1 cellular context compared by ENCODE assay signal in the genomic region with DNA sequence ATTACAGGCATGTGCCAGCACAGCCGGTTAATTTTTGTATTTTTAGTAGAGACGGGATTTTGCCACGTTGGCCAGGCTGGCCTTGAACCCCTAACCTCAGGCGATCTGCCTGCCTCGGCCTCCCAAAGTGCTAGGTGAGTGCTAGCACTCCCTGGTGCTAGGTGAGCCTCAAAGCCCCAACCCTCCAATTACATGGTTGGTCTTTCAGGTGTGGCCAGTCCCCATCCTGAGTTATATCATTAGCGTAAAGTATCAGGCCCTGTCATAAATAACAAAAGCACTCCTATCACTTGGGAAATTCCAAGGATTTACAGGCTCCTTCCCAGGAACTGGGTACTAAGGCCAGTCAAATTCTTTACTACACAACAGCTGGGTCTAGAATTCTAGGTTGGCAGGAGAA.
TF ChIP-seq lines count a peak whose summit lies in the region.

No MANE protein-coding gene starts in this region.

TF ChIP-seq in GM23338, 12 proteins besides CTCF, POLR2A, EP300 and RAD21:
- TF ChIP-seq ZNF114 (CRISPR knock-in tag; IDR thresholded peaks at IDR 0.05) (no peak), EZH2phosphoT487 (IDR thresholded peaks at IDR 0.05; ENCODE audit: unreplicated experiment) (no peak), NANOG (IDR thresholded peaks at IDR 0.05; ENCODE audit: borderline replicate concordance) (no peak), STAT1 (IDR thresholded peaks at IDR 0.05; ENCODE audit: unreplicated experiment) (no peak), EZH2 (IDR thresholded peaks at IDR 0.05; ENCODE audit: low read depth, unreplicated experiment) (no peak), ZNF331 (CRISPR knock-in tag; IDR thresholded peaks at IDR 0.05; ENCODE audit: low read depth) (no peak), CREB1 (CRISPR knock-in tag; IDR thresholded peaks at IDR 0.05; ENCODE audit: low read depth) (no peak), JUNB (IDR thresholded peaks at IDR 0.05; ENCODE audit: unreplicated experiment) (no peak), POLR2AphosphoS5 (IDR thresholded peaks at IDR 0.05; ENCODE audit: low read depth) (no peak)
- TF ChIP-seq, protein P1, sequence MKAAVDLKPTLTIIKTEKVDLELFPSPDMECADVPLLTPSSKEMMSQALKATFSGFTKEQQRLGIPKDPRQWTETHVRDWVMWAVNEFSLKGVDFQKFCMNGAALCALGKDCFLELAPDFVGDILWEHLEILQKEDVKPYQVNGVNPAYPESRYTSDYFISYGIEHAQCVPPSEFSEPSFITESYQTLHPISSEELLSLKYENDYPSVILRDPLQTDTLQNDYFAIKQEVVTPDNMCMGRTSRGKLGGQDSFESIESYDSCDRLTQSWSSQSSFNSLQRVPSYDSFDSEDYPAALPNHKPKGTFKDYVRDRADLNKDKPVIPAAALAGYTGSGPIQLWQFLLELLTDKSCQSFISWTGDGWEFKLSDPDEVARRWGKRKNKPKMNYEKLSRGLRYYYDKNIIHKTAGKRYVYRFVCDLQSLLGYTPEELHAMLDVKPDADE (IDR thresholded peaks at IDR 0.05): no peak
- TF ChIP-seq, protein P2, sequence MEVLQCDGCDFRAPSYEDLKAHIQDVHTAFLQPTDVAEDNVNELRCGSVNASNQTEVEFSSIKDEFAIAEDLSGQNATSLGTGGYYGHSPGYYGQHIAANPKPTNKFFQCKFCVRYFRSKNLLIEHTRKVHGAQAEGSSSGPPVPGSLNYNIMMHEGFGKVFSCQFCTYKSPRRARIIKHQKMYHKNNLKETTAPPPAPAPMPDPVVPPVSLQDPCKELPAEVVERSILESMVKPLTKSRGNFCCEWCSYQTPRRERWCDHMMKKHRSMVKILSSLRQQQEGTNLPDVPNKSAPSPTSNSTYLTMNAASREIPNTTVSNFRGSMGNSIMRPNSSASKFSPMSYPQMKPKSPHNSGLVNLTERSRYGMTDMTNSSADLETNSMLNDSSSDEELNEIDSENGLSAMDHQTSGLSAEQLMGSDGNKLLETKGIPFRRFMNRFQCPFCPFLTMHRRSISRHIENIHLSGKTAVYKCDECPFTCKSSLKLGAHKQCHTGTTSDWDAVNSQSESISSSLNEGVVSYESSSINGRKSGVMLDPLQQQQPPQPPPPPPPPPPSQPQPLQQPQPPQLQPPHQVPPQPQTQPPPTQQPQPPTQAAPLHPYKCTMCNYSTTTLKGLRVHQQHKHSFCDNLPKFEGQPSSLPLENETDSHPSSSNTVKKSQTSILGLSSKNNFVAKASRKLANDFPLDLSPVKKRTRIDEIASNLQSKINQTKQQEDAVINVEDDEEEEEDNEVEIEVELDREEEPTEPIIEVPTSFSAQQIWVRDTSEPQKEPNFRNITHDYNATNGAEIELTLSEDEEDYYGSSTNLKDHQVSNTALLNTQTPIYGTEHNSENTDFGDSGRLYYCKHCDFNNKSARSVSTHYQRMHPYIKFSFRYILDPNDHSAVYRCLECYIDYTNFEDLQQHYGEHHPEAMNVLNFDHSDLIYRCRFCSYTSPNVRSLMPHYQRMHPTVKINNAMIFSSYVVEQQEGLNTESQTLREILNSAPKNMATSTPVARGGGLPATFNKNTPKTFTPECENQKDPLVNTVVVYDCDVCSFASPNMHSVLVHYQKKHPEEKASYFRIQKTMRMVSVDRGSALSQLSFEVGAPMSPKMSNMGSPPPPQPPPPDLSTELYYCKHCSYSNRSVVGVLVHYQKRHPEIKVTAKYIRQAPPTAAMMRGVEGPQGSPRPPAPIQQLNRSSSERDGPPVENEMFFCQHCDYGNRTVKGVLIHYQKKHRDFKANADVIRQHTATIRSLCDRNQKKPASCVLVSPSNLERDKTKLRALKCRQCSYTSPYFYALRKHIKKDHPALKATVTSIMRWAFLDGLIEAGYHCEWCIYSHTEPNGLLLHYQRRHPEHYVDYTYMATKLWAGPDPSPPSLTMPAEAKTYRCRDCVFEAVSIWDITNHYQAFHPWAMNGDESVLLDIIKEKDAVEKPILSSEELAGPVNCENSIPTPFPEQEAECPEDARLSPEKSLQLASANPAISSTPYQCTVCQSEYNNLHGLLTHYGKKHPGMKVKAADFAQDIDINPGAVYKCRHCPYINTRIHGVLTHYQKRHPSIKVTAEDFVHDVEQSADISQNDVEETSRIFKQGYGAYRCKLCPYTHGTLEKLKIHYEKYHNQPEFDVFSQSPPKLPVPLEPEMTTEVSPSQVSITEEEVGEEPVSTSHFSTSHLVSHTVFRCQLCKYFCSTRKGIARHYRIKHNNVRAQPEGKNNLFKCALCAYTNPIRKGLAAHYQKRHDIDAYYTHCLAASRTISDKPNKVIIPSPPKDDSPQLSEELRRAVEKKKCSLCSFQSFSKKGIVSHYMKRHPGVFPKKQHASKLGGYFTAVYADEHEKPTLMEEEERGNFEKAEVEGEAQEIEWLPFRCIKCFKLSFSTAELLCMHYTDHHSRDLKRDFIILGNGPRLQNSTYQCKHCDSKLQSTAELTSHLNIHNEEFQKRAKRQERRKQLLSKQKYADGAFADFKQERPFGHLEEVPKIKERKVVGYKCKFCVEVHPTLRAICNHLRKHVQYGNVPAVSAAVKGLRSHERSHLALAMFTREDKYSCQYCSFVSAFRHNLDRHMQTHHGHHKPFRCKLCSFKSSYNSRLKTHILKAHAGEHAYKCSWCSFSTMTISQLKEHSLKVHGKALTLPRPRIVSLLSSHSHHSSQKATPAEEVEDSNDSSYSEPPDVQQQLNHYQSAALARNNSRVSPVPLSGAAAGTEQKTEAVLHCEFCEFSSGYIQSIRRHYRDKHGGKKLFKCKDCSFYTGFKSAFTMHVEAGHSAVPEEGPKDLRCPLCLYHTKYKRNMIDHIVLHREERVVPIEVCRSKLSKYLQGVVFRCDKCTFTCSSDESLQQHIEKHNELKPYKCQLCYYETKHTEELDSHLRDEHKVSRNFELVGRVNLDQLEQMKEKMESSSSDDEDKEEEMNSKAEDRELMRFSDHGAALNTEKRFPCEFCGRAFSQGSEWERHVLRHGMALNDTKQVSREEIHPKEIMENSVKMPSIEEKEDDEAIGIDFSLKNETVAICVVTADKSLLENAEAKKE (CRISPR knock-in tag; IDR thresholded peaks at IDR 0.05): no peak
- TF ChIP-seq, protein P3, sequence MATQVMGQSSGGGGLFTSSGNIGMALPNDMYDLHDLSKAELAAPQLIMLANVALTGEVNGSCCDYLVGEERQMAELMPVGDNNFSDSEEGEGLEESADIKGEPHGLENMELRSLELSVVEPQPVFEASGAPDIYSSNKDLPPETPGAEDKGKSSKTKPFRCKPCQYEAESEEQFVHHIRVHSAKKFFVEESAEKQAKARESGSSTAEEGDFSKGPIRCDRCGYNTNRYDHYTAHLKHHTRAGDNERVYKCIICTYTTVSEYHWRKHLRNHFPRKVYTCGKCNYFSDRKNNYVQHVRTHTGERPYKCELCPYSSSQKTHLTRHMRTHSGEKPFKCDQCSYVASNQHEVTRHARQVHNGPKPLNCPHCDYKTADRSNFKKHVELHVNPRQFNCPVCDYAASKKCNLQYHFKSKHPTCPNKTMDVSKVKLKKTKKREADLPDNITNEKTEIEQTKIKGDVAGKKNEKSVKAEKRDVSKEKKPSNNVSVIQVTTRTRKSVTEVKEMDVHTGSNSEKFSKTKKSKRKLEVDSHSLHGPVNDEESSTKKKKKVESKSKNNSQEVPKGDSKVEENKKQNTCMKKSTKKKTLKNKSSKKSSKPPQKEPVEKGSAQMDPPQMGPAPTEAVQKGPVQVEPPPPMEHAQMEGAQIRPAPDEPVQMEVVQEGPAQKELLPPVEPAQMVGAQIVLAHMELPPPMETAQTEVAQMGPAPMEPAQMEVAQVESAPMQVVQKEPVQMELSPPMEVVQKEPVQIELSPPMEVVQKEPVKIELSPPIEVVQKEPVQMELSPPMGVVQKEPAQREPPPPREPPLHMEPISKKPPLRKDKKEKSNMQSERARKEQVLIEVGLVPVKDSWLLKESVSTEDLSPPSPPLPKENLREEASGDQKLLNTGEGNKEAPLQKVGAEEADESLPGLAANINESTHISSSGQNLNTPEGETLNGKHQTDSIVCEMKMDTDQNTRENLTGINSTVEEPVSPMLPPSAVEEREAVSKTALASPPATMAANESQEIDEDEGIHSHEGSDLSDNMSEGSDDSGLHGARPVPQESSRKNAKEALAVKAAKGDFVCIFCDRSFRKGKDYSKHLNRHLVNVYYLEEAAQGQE (IDR thresholded peaks at IDR 0.05; ENCODE audit: unreplicated experiment): no peak
